Comparison of ENCODE assay signal across 1 cellular context in the genomic region with DNA sequence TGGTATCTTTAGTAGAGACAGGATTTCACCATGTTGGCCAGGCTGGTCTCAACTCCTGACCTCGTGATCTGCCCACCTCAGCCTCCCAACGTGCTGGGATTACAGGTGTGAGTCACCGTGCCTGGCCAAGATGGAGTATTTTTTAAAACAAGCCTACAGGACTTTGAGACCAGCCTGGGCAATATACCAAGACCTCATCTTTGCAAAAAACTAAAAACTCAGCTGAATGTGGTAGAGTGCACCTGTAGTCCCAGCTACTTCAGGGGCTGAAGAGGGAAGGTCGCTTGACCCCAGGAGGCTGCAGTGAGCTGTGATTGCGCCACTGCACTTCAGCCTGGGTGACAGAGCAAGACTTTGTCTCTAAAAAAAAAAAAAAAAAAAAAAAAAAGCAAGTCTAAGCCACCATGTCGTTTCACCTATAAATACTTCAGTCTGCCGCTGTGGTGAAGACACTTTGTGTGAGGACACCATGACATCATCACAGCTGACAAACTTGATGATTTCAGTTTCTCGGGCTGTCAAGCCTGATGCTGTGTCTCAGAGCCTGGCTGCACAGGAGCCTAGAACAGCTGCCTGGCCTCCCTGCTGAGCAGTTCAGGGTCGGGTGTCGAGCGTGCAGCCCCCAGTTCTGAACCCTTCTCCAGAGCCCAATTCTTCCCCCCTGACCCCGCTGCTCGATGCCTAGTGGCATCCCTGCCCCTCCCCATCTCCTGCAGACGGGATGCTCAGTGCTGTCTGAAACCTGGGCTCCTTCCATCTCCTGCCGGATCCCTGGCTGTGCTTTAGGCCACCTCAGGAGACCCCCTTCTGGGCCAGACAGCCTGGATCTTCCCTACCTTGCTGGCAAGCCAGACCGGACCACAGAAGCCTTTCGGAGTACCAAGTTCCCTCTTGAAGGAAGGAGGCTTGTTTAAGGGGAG.
A peak's percentile ranks its signal among the peaks of the same experiment; 100 is the strongest.
TF ChIP-seq lines count a peak whose summit lies in the region.

No MANE protein-coding gene starts in this region.

TF ChIP-seq in HEK293, 187 proteins besides CTCF, POLR2A, EP300 and RAD21 (continued from another document and continues in another):
- TF ChIP-seq, protein P1, sequence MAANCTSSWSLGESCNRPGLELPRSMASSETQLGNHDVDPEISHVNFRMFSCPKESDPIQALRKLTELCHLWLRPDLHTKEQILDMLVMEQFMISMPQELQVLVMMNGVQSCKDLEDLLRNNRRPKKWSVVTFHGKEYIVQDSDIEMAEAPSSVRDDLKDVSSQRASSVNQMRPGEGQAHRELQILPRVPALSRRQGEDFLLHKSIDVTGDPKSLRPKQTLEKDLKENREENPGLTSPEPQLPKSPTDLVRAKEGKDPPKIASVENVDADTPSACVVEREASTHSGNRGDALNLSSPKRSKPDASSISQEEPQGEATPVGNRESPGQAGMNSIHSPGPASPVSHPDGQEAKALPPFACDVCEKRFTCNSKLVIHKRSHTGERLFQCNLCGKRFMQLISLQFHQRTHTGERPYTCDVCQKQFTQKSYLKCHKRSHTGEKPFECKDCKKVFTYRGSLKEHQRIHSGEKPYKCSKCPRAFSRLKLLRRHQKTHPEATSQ (tag by site-specific recombination; IDR thresholded peaks at IDR 0.05): peak; percentile 51; the same call in 1 of the 2 replicates
- TF ChIP-seq ZNF514 (tag by site-specific recombination; IDR thresholded peaks at IDR 0.05) (no peak), GLIS1 (tag by site-specific recombination; IDR thresholded peaks at IDR 0.05) (no peak), SP2 (tag by site-specific recombination; IDR thresholded peaks at IDR 0.05) (no peak), TCF7L2 (IDR thresholded peaks at IDR 0.05; ENCODE audit: borderline replicate concordance, low read depth, low read length) (no peak), GLIS2 (tag by site-specific recombination; IDR thresholded peaks at IDR 0.05) (peak; percentile 78), ZNF24 (tag by site-specific recombination; IDR thresholded peaks at IDR 0.05) (no peak), ZFP69B (tag by site-specific recombination; IDR thresholded peaks at IDR 0.05) (0 out of 2 replicates have a peak, but pooled peaks have one; percentile 26), ZNF140 (tag by site-specific recombination; IDR thresholded peaks at IDR 0.05) (no peak), ZNF366 (tag by site-specific recombination; conservative IDR thresholded peaks at IDR 0.05) (peak; percentile 62), ZNF544 (tag by site-specific recombination; IDR thresholded peaks at IDR 0.05) (no peak), ZNF354C (tag by site-specific recombination; IDR thresholded peaks at IDR 0.05; ENCODE audit: borderline replicate concordance, low read depth) (no peak), ZNF404 (tag by site-specific recombination; IDR thresholded peaks at IDR 0.05) (no peak), ZNF560 (tag by site-specific recombination; IDR thresholded peaks at IDR 0.05; ENCODE audit: borderline replicate concordance) (no peak), GLI2 (tag by site-specific recombination; IDR thresholded peaks at IDR 0.05; ENCODE audit: borderline replicate concordance, low read depth) (no peak), ZNF571 (tag by site-specific recombination; IDR thresholded peaks at IDR 0.05) (no peak), ZNF266 (tag by site-specific recombination; IDR thresholded peaks at IDR 0.05; ENCODE audit: low read depth) (no peak), ZNF37A (tag by site-specific recombination; IDR thresholded peaks at IDR 0.05) (no peak), ZBTB7A (tag by site-specific recombination; IDR thresholded peaks at IDR 0.05; ENCODE audit: low read depth) (no peak), ZFHX2 (tag by site-specific recombination; conservative IDR thresholded peaks at IDR 0.05) (no peak), ZNF221 (tag by site-specific recombination; IDR thresholded peaks at IDR 0.05; ENCODE audit: borderline replicate concordance) (no peak), KLF1 (tag by site-specific recombination; IDR thresholded peaks at IDR 0.05) (no peak), ZNF138 (tag by site-specific recombination; IDR thresholded peaks at IDR 0.05; ENCODE audit: borderline replicate concordance) (no peak), KLF7 (tag by site-specific recombination; IDR thresholded peaks at IDR 0.05; ENCODE audit: borderline replicate concordance) (no peak), ZNF19 (tag by site-specific recombination; IDR thresholded peaks at IDR 0.05; ENCODE audit: low read depth) (no peak), ZNF585B (tag by site-specific recombination; IDR thresholded peaks at IDR 0.05) (no peak), FEZF1 (tag by site-specific recombination; IDR thresholded peaks at IDR 0.05) (no peak), ZXDB (tag by site-specific recombination; IDR thresholded peaks at IDR 0.05) (no peak), SCRT1 (tag by site-specific recombination; IDR thresholded peaks at IDR 0.05; ENCODE audit: borderline replicate concordance) (0 out of 2 replicates have a peak, but pooled peaks have one; percentile 32), ZNF76 (tag by site-specific recombination; IDR thresholded peaks at IDR 0.05; ENCODE audit: borderline replicate concordance, low read depth) (0 out of 2 replicates have a peak, but pooled peaks have one; percentile 22), ZNF521 (tag by site-specific recombination; IDR thresholded peaks at IDR 0.05) (no peak), PRDM1 (tag by site-specific recombination; IDR thresholded peaks at IDR 0.05) (peak; percentile 67), ZNF114 (tag by site-specific recombination; IDR thresholded peaks at IDR 0.05) (no peak), ZNF747 (tag by site-specific recombination; IDR thresholded peaks at IDR 0.05) (no peak), ZNF510 (tag by site-specific recombination; IDR thresholded peaks at IDR 0.05; ENCODE audit: insufficient replicate concordance) (no peak)
- TF ChIP-seq, protein P2, sequence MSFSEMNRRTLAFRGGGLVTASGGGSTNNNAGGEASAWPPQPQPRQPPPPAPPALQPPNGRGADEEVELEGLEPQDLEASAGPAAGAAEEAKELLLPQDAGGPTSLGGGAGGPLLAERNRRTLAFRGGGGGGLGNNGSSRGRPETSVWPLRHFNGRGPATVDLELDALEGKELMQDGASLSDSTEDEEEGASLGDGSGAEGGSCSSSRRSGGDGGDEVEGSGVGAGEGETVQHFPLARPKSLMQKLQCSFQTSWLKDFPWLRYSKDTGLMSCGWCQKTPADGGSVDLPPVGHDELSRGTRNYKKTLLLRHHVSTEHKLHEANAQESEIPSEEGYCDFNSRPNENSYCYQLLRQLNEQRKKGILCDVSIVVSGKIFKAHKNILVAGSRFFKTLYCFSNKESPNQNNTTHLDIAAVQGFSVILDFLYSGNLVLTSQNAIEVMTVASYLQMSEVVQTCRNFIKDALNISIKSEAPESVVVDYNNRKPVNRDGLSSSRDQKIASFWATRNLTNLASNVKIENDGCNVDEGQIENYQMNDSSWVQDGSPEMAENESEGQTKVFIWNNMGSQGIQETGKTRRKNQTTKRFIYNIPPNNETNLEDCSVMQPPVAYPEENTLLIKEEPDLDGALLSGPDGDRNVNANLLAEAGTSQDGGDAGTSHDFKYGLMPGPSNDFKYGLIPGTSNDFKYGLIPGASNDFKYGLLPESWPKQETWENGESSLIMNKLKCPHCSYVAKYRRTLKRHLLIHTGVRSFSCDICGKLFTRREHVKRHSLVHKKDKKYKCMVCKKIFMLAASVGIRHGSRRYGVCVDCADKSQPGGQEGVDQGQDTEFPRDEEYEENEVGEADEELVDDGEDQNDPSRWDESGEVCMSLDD (tag by site-specific recombination; IDR thresholded peaks at IDR 0.05): no peak
- TF ChIP-seq, protein P3, sequence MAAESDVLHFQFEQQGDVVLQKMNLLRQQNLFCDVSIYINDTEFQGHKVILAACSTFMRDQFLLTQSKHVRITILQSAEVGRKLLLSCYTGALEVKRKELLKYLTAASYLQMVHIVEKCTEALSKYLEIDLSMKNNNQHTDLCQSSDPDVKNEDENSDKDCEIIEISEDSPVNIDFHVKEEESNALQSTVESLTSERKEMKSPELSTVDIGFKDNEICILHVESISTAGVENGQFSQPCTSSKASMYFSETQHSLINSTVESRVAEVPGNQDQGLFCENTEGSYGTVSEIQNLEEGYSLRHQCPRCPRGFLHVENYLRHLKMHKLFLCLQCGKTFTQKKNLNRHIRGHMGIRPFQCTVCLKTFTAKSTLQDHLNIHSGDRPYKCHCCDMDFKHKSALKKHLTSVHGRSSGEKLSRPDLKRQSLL (tag by site-specific recombination; IDR thresholded peaks at IDR 0.05): no peak
- TF ChIP-seq, protein P4, sequence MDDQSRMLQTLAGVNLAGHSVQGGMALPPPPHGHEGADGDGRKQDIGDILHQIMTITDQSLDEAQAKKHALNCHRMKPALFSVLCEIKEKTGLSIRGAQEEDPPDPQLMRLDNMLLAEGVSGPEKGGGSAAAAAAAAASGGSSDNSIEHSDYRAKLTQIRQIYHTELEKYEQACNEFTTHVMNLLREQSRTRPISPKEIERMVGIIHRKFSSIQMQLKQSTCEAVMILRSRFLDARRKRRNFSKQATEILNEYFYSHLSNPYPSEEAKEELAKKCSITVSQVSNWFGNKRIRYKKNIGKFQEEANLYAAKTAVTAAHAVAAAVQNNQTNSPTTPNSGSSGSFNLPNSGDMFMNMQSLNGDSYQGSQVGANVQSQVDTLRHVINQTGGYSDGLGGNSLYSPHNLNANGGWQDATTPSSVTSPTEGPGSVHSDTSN (CRISPR knock-in tag; IDR thresholded peaks at IDR 0.05): no peak
- TF ChIP-seq, protein P5, sequence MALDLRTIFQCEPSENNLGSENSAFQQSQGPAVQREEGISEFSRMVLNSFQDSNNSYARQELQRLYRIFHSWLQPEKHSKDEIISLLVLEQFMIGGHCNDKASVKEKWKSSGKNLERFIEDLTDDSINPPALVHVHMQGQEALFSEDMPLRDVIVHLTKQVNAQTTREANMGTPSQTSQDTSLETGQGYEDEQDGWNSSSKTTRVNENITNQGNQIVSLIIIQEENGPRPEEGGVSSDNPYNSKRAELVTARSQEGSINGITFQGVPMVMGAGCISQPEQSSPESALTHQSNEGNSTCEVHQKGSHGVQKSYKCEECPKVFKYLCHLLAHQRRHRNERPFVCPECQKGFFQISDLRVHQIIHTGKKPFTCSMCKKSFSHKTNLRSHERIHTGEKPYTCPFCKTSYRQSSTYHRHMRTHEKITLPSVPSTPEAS (tag by site-specific recombination; IDR thresholded peaks at IDR 0.05): no peak
- TF ChIP-seq, protein P6, sequence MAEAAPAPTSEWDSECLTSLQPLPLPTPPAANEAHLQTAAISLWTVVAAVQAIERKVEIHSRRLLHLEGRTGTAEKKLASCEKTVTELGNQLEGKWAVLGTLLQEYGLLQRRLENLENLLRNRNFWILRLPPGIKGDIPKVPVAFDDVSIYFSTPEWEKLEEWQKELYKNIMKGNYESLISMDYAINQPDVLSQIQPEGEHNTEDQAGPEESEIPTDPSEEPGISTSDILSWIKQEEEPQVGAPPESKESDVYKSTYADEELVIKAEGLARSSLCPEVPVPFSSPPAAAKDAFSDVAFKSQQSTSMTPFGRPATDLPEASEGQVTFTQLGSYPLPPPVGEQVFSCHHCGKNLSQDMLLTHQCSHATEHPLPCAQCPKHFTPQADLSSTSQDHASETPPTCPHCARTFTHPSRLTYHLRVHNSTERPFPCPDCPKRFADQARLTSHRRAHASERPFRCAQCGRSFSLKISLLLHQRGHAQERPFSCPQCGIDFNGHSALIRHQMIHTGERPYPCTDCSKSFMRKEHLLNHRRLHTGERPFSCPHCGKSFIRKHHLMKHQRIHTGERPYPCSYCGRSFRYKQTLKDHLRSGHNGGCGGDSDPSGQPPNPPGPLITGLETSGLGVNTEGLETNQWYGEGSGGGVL (tag by site-specific recombination; IDR thresholded peaks at IDR 0.05): no peak
- TF ChIP-seq, protein P7, sequence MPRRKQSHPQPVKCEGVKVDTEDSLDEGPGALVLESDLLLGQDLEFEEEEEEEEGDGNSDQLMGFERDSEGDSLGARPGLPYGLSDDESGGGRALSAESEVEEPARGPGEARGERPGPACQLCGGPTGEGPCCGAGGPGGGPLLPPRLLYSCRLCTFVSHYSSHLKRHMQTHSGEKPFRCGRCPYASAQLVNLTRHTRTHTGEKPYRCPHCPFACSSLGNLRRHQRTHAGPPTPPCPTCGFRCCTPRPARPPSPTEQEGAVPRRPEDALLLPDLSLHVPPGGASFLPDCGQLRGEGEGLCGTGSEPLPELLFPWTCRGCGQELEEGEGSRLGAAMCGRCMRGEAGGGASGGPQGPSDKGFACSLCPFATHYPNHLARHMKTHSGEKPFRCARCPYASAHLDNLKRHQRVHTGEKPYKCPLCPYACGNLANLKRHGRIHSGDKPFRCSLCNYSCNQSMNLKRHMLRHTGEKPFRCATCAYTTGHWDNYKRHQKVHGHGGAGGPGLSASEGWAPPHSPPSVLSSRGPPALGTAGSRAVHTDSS (tag by site-specific recombination; IDR thresholded peaks at IDR 0.05): no peak
- TF ChIP-seq, protein P8, sequence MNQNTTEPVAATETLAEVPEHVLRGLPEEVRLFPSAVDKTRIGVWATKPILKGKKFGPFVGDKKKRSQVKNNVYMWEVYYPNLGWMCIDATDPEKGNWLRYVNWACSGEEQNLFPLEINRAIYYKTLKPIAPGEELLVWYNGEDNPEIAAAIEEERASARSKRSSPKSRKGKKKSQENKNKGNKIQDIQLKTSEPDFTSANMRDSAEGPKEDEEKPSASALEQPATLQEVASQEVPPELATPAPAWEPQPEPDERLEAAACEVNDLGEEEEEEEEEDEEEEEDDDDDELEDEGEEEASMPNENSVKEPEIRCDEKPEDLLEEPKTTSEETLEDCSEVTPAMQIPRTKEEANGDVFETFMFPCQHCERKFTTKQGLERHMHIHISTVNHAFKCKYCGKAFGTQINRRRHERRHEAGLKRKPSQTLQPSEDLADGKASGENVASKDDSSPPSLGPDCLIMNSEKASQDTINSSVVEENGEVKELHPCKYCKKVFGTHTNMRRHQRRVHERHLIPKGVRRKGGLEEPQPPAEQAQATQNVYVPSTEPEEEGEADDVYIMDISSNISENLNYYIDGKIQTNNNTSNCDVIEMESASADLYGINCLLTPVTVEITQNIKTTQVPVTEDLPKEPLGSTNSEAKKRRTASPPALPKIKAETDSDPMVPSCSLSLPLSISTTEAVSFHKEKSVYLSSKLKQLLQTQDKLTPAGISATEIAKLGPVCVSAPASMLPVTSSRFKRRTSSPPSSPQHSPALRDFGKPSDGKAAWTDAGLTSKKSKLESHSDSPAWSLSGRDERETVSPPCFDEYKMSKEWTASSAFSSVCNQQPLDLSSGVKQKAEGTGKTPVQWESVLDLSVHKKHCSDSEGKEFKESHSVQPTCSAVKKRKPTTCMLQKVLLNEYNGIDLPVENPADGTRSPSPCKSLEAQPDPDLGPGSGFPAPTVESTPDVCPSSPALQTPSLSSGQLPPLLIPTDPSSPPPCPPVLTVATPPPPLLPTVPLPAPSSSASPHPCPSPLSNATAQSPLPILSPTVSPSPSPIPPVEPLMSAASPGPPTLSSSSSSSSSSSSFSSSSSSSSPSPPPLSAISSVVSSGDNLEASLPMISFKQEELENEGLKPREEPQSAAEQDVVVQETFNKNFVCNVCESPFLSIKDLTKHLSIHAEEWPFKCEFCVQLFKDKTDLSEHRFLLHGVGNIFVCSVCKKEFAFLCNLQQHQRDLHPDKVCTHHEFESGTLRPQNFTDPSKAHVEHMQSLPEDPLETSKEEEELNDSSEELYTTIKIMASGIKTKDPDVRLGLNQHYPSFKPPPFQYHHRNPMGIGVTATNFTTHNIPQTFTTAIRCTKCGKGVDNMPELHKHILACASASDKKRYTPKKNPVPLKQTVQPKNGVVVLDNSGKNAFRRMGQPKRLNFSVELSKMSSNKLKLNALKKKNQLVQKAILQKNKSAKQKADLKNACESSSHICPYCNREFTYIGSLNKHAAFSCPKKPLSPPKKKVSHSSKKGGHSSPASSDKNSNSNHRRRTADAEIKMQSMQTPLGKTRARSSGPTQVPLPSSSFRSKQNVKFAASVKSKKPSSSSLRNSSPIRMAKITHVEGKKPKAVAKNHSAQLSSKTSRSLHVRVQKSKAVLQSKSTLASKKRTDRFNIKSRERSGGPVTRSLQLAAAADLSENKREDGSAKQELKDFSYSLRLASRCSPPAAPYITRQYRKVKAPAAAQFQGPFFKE (tag by site-specific recombination; IDR thresholded peaks at IDR 0.05; ENCODE audit: borderline replicate concordance): no peak
